9 cellular contexts compared by ENCODE assay signal in the genomic region with DNA sequence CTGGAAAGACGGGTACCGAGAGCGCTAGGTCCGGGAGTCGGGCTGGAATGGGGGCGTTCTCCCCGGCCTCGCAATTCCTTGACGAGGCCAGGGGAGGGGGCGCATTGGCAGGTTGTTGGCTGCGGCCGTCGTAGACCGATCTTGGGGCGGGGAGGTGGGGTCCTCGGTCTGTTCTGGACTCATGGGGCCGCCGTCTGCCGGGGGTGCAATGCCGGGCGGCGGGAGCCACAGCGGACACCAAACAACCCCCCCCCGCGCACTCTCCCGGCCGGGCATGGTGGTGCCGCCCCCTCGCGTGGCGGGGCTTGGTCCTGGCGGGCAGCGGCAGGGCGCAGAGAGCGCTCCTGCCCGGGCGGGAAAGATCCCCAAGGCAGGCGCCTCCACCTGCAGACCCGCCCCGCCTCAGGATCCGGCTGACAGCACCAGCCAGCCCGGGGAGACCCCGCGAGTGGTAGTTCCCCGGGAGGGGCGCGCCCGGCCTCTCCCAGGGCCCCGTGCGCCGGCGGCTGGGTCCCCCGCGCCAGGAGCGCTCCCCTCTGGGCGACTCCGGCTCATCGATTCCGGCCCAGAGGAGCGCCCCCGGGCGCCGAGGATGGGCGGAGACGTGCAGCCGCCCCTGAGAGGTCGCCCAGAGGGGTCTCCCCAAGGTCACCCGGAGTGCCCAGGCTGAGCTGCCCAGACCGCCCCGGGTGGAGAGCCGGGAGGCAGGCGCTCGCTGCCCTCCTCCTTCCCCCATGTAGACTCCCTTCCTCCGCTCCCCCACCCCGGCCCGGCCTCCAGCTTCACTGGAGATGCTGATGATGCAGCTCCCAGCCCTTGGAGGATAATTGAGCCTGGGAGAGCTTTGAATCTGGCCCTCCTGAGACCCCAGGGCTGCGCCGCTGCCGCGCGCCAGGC. TPM values are rescaled to one million over a fixed set of nuclear protein-coding genes. Genes with fewer than 3 reads are reported as not detected.
DNase-seq lines count a peak whose midpoint lies in the region; ATAC-seq, FAIRE-seq and TF ChIP-seq lines count a peak whose summit lies in the region.
"Had no signal": no experiment of that assay in that cellular context is flagged by ENCODE, and none has a peak within 500 bp of the region (broad histone marks: within the 10 kb centered on the region; RNA-seq: fewer than 3 reads in every experiment).

No MANE protein-coding gene starts in this region.

- no peak for FAIRE-seq in RCC 7860 (lab: Jason Lieb, UNC)

- H3K27ac ChIP-seq in CD4-positive, alpha-beta memory T cell (ENCODE audit: low read depth, low read length), result peak overlapping the region; percentile 96
- H3K27ac ChIP-seq in Karpas-422 (ENCODE audit: low read length), result no peak overlapping the region

- H3K9me3 ChIP-seq in CD4-positive, alpha-beta memory T cell (ENCODE audit: control insufficient read depth in 1 of 2, low read length in 2 of 2), result no peaks in the 10 kb centered on the region
- no peaks in the 10 kb centered on the region for H3K9me3 ChIP-seq in Karpas-422 (ENCODE audit: low read length)

- peaks cover 66% of the 10 kb centered on the region for H3K4me1 ChIP-seq in CD4-positive, alpha-beta memory T cell (ENCODE audit: insufficient read depth, low read length)
- H3K4me1 ChIP-seq in Karpas-422 (ENCODE audit: low read length), result peaks cover 11% of the 10 kb centered on the region

- H3K36me3 Mint-ChIP-seq in CD4-positive, alpha-beta memory T cell, result peaks cover 13 to 48% of the 10 kb centered on the region in 2 donors
- peaks cover 53% of the 10 kb centered on the region for H3K36me3 Mint-ChIP-seq in activated T-cell treated with anti-CD3 and anti-CD28 coated beads, Interleukin-2, amount 50 U/mL, for 24 hours (ENCODE audit: low read depth)
- no peaks in the 10 kb centered on the region for H3K36me3 Mint-ChIP-seq in osteocyte (ENCODE audit: unreplicated experiment)

- H3K9me2 ChIP-seq in Karpas-422 (replicated peaks; ENCODE audit: insufficient read depth, low read length), result no peaks in the 10 kb centered on the region

- H3K79me2 ChIP-seq in Karpas-422 (ENCODE audit: low read length), result no peaks in the 10 kb centered on the region

- H3K27me3 Mint-ChIP-seq in CD4-positive, alpha-beta memory T cell, result no peaks in the 10 kb centered on the region
- no peaks in the 10 kb centered on the region for H3K27me3 Mint-ChIP-seq in activated T-cell treated with anti-CD3 and anti-CD28 coated beads, Interleukin-2, amount 50 U/mL, for 24 hours
- H3K27me3 Mint-ChIP-seq in osteocyte (ENCODE audit: unreplicated experiment), result peaks cover 39% of the 10 kb centered on the region

- no peak for ATAC-seq in GM21360 (IDR thresholded peaks at IDR 0.05; ENCODE audit: unreplicated experiment)
- ATAC-seq: HCT116 had no signal

- no peaks in the 10 kb centered on the region for H3K27me3 ChIP-seq in CD4-positive, alpha-beta memory T cell (ENCODE audit: insufficient read depth, low read length)
- no peaks in the 10 kb centered on the region for H3K27me3 ChIP-seq in Karpas-422 (ENCODE audit: low read length)

- peak overlapping the region; percentile 87 to 94 (median 92) for H3K4me3 Mint-ChIP-seq in CD4-positive, alpha-beta memory T cell
- peak overlapping the region; percentile 93 for H3K4me3 Mint-ChIP-seq in activated T-cell treated with anti-CD3 and anti-CD28 coated beads, Interleukin-2, amount 50 U/mL, for 24 hours
- H3K4me3 Mint-ChIP-seq in osteocyte (ENCODE audit: unreplicated experiment), result peak overlapping the region; percentile 67

- H3K4me2 ChIP-seq in Karpas-422 (ENCODE audit: low read depth, low read length, poor library complexity, severe bottlenecking), result peak overlapping the region; percentile 66

- no peak for TF ChIP-seq CTCF in fibroblast of villous mesenchyme (IDR thresholded peaks at IDR 0.05; ENCODE audit: insufficient read depth, low read depth, low read length)
- no peak for TF ChIP-seq CTCF in osteocyte (IDR thresholded peaks at IDR 0.05)

- peak overlapping the region; percentile 97 to 100 (median 99) for H3K27ac Mint-ChIP-seq in CD4-positive, alpha-beta memory T cell
- peak overlapping the region; percentile 95 for H3K27ac Mint-ChIP-seq in activated T-cell treated with anti-CD3 and anti-CD28 coated beads, Interleukin-2, amount 50 U/mL, for 24 hours
- no peak overlapping the region for H3K27ac Mint-ChIP-seq in osteocyte (ENCODE audit: unreplicated experiment)

- peak overlapping the region; percentile 56; the same call in 1 of the 2 replicates for H2AFZ ChIP-seq in Karpas-422 (ENCODE audit: low read length)

- CTCF ChIA-PET in CD4-positive, alpha-beta memory T cell (lab: Charles Lee; ENCODE audit: partially characterized antibody), result interaction anchor here (0.7 to 7.3 kb wide), 28 partner anchors 10 to 156 kb away, joined by 3 to 114 read pairs (median 4); a partner anchor contains a TSS

- DNase-seq in CD4-positive, alpha-beta memory T cell, result peak; percentile 50 to 68 (median 61)
- DNase-seq in Karpas-422 (no peak), fibroblast of villous mesenchyme (ENCODE audit: low read depth) (no peak), osteocyte (ENCODE audit: extremely low spot score, unreplicated experiment) (no peak), NOMO-1 treated with DMSO at 0.1 percent for 48 hours (lab: John Stamatoyannopoulos, UW; ENCODE audit: unreplicated experiment) (no peak), RCC 7860 (ENCODE audit: low spot score) (no peak)
- DNase-seq in activated T-cell treated with anti-CD3 and anti-CD28 coated beads, Interleukin-2, amount 50 U/mL, for 24 hours, result peak; percentile 73

- 0 out of 2 replicates have a peak overlapping the region, but pooled peaks have one; percentile 27 for H3K9ac ChIP-seq in Karpas-422 (ENCODE audit: low read length)

- POLR2A ChIA-PET in CD4-positive, alpha-beta memory T cell (lab: Charles Lee; ENCODE audit: partially characterized antibody), result interaction anchor here (0.9 to 7.0 kb wide), 29 partner anchors 10 to 157 kb away, joined by 3 to 185 read pairs (median 6); a partner anchor contains a TSS

- H3K9me3 Mint-ChIP-seq in CD4-positive, alpha-beta memory T cell, result no peaks in the 10 kb centered on the region
- H3K9me3 Mint-ChIP-seq in activated T-cell treated with anti-CD3 and anti-CD28 coated beads, Interleukin-2, amount 50 U/mL, for 24 hours, result no peaks in the 10 kb centered on the region
- no peaks in the 10 kb centered on the region for H3K9me3 Mint-ChIP-seq in osteocyte (ENCODE audit: unreplicated experiment)

- no peaks in the 10 kb centered on the region for H4K20me1 ChIP-seq in Karpas-422 (ENCODE audit: insufficient read depth, low read depth, low read length)

- peak overlapping the region; percentile 76 to 94 for H3K4me3 ChIP-seq in CD4-positive, alpha-beta memory T cell (ENCODE audit: low read length in 2 of 2)
- peak overlapping the region; percentile 57 for H3K4me3 ChIP-seq in Karpas-422 (ENCODE audit: low read length)
- H3K4me3 ChIP-seq in fibroblast of villous mesenchyme (ENCODE audit: low read depth, low read length), result peak overlapping the region; percentile 48

- intact Hi-C loops in CD4-positive, alpha-beta memory T cell (cut with micrococcal nuclease), result loop anchor here (1.0 to 5.0 kb wide), 6 partner anchors 37 to 156 kb away; a partner anchor contains a TSS

- H3K36me3 ChIP-seq in CD4-positive, alpha-beta memory T cell (ENCODE audit: insufficient read depth, low read length), result peaks cover 5% of the 10 kb centered on the region
- H3K36me3 ChIP-seq in Karpas-422 (ENCODE audit: insufficient read depth, low read length), result no peaks in the 10 kb centered on the region

- H3K4me1 Mint-ChIP-seq in CD4-positive, alpha-beta memory T cell, result peaks cover 50 to 65% (median 57%) of the 10 kb centered on the region in 4 donors
- peaks cover 61% of the 10 kb centered on the region for H3K4me1 Mint-ChIP-seq in activated T-cell treated with anti-CD3 and anti-CD28 coated beads, Interleukin-2, amount 50 U/mL, for 24 hours (ENCODE audit: low read depth)
- H3K4me1 Mint-ChIP-seq in osteocyte (ENCODE audit: unreplicated experiment), result peaks cover 5% of the 10 kb centered on the region

RNA-seq across cellular contexts. Expression of a gene that starts 0.7 kb away (rescaled TPM):
- 10 to 100 TPM; 54.3 to 55.1 TPM for total RNA-seq in CD4-positive, alpha-beta memory T cell
- 10 to 100 TPM; 17.3 to 36.7 TPM for polyA plus RNA-seq in CD4-positive, alpha-beta memory T cell
- 0.04 and 0.15 TPM in 2 replicates for total RNA-seq in Karpas-422 (2014; rRNA removed; shearing (Covaris generic); ENCODE audit: low replicate concordance)
- total RNA-seq in fibroblast of villous mesenchyme (not detected in 2 replicates), osteocyte (not detected in 2 replicates)

RNA-seq across cellular contexts. Expression of a gene that starts 57.9 kb away (rescaled TPM):
- 10 to 100 TPM; 16.9 to 17.4 TPM for total RNA-seq in CD4-positive, alpha-beta memory T cell
- 10 to 100 TPM in 1 of 2 donors, 1 to 10 TPM in 1; 8.7 to 10.5 TPM for polyA plus RNA-seq in CD4-positive, alpha-beta memory T cell
- 4.5 and 10.6 TPM in 2 replicates for total RNA-seq in Karpas-422 (2014; rRNA removed; shearing (Covaris generic); ENCODE audit: low replicate concordance)
- total RNA-seq in fibroblast of villous mesenchyme, result 6.4 and 7.8 TPM in 2 replicates
- total RNA-seq in osteocyte, result 4.7 and 5.8 TPM in 2 replicates

Comparison
In these comparisons a context has a peak if more than half of its experiments do, and no peak if none do; other contexts are left out.
1. DNase-seq: peak in CD4-positive, alpha-beta memory T cell (5 of 5) and activated T-cell treated with anti-CD3 and anti-CD28 coated beads, Interleukin-2, amount 50 U/mL, for 24 hours (single experiment); none in Karpas-422 (single experiment), fibroblast of villous mesenchyme (single experiment), osteocyte (single experiment), NOMO-1 treated with DMSO at 0.1 percent for 48 hours (single experiment) and RCC 7860 (single experiment).
2. RNA of a gene that starts 0.7 kb away (total RNA-seq): 54.3 to 55.1 TPM in CD4-positive, alpha-beta memory T cell; 0.04 to 0.15 TPM in Karpas-422, not detected in fibroblast of villous mesenchyme and not detected in osteocyte; every median in the first group is over 10 times any median in the second.
3. Peak in every context shown above with its lines, with median percentiles within 50 percentile points of each other: H3K4me3 ChIP-seq and H3K4me3 Mint-ChIP-seq.